Comparison of ENCODE assay signal across 12 cellular contexts in the genomic region with DNA sequence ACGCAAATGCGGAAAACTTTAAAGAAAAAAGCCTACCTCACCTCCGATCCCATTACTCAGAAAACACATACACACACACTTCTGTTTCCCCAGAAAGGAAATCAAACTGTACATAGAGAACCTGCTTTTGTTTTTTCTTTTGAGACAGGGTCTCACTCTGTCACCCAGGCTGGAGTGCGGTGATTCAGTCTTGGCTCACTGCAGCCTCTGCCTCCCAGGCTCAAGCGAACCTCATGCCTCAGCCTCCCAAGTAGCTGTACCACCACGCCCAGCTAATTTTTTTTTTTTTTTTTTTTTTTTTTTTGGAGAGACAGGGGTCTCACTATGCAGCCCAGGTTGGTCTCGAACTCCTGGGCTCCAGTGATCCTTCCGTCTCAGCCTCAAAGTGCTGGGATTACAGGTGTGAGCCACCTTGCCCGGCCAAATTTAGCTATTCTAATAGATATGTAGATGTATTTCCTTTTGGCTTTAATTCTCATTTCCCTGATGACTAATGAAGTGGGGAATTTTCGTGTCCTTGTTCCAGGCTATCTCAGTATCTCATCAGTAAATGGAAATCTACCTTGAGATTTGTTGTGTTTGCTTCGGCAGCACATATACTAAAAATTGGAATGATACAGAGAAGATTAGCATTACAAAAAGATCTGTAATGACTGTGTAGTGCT. TPM values are rescaled to one million over a fixed set of nuclear protein-coding genes. Genes with fewer than 3 reads are reported as not detected.
A peak's percentile ranks its signal among the peaks of the same experiment; 100 is the strongest.
DNase-seq lines count a peak whose midpoint lies in the region; ATAC-seq and TF ChIP-seq lines count a peak whose summit lies in the region.
"Had no signal": no experiment of that assay in that cellular context is flagged by ENCODE, and none has a peak within 500 bp of the region (broad histone marks: within the 10 kb centered on the region; RNA-seq: fewer than 3 reads in every experiment).

No MANE protein-coding gene starts in this region.

- no peaks in the 10 kb centered on the region for H3K27me3 ChIP-seq in CD4-positive, alpha-beta T cell (ENCODE audit: control insufficient read depth, insufficient read depth, low read length)
- no peaks in the 10 kb centered on the region for H3K27me3 ChIP-seq in mesenchymal stem cell (ENCODE audit: control insufficient read depth in 1 of 2, insufficient read depth in 1 of 2, low read length in 2 of 2)
- no peaks in the 10 kb centered on the region for H3K27me3 ChIP-seq in Caco-2 (replicated peaks; ENCODE audit: control insufficient read depth, insufficient read depth, low read length)

- no peaks in the 10 kb centered on the region for H3K36me3 ChIP-seq in mesenchymal stem cell (ENCODE audit: control insufficient read depth in 1 of 2, insufficient read depth in 2 of 2, low read depth in 1 of 2, low read length in 2 of 2)
- no peaks in the 10 kb centered on the region for H3K36me3 ChIP-seq in Caco-2 (ENCODE audit: control insufficient read depth, insufficient read depth, low read length)

- no peak overlapping the region for H2AK5ac ChIP-seq in mesenchymal stem cell (ENCODE audit: low read length, severe bottlenecking)

- intact Hi-C loops in CD4-positive, alpha-beta T cell (cut with DNase I, micrococcal nuclease), result loop anchor here (1.0 to 2.0 kb wide), 4 partner anchors 20 to 36 kb away; no protein-coding TSS in a partner anchor
- intact Hi-C loops in Caco-2 (cut with micrococcal nuclease; ENCODE audit: unreplicated experiment), result no loop called here

- H3K9me3 ChIP-seq in CD4-positive, alpha-beta T cell (ENCODE audit: control insufficient read depth, low read length), result no peaks in the 10 kb centered on the region
- H3K9me3 ChIP-seq in mesenchymal stem cell (ENCODE audit: control insufficient read depth, low read length) (no peaks in the 10 kb centered on the region), Caco-2 (no peaks in the 10 kb centered on the region; the same call in 1 of the 2 replicates)

- no peak overlapping the region for H4K91ac ChIP-seq in mesenchymal stem cell (ENCODE audit: low read length)

- H3K23ac ChIP-seq in mesenchymal stem cell (ENCODE audit: low read length in 2 of 2), result no peak overlapping the region

- no peak for DNase-seq in CD4-positive, alpha-beta T cell
- no peak for DNase-seq in activated naive CD8-positive, alpha-beta T cell treated with anti-CD3 and anti-CD28 coated beads, Interleukin-2, amount 50 U/mL, for 24 hours
- DNase-seq in mesenchymal stem cell, result peak; percentile 44
- no peak for DNase-seq in NCI-H1436 (lab: John Stamatoyannopoulos, UW)
- no peak for DNase-seq in Caco-2
- no peak for DNase-seq in HPDE6-E6E7 (ENCODE audit: extremely low spot score)
- DNase-seq: activated CD4-positive, CD25-positive, alpha-beta regulatory T cell treated with anti-CD3 and anti-CD28 coated beads, Interleukin-2, amount 50 U/mL, for 72 hours; NCI-H2107 had no signal

- H3K14ac ChIP-seq in mesenchymal stem cell (ENCODE audit: low read length in 2 of 2), result no peak overlapping the region

- H3K9ac ChIP-seq in mesenchymal stem cell (ENCODE audit: low read length), result no peak overlapping the region

- H2BK120ac ChIP-seq in mesenchymal stem cell (ENCODE audit: low read depth, low read length), result peak overlapping the region; percentile 82

- CTCF ChIA-PET in CD4-positive, alpha-beta T cell (lab: Charles Lee), result interaction anchor here (0.6 to 2.8 kb wide), 4 partner anchors 25 to 219 kb away, joined by 4 to 14 read pairs (median 6); no protein-coding TSS in a partner anchor
- CTCF ChIA-PET in Caco-2 (lab: Charles Lee), result interaction anchor here (0.7 kb wide), 1 partner anchor 26 kb away, joined by 10 read pairs; the partner anchor contains the start of gene EEIG1

- no peak overlapping the region for H2BK5ac ChIP-seq in mesenchymal stem cell (ENCODE audit: low read depth, low read length, poor library complexity, severe bottlenecking)

- peaks cover 3% of the 10 kb centered on the region for H3K9me3 Mint-ChIP-seq in CD4-positive, alpha-beta T cell
- H3K9me3 Mint-ChIP-seq in IgD-negative memory B cell, result peaks cover 0 to 4% (median 0%) of the 10 kb centered on the region in 3 donors
- peaks cover 4% of the 10 kb centered on the region for H3K9me3 Mint-ChIP-seq in activated naive CD8-positive, alpha-beta T cell treated with anti-CD3 and anti-CD28 coated beads, Interleukin-2, amount 50 U/mL, for 24 hours
- no peaks in the 10 kb centered on the region for H3K9me3 Mint-ChIP-seq in Caco-2 (ENCODE audit: unreplicated experiment)

- H3K36me3 Mint-ChIP-seq in CD4-positive, alpha-beta T cell (ENCODE audit: low read depth), result peaks cover 4% of the 10 kb centered on the region
- H3K36me3 Mint-ChIP-seq in IgD-negative memory B cell (no peaks in the 10 kb centered on the region), Caco-2 (ENCODE audit: insufficient read depth, unreplicated experiment) (peaks cover 9% of the 10 kb centered on the region)
- peaks cover 5% of the 10 kb centered on the region for H3K36me3 Mint-ChIP-seq in activated naive CD8-positive, alpha-beta T cell treated with anti-CD3 and anti-CD28 coated beads, Interleukin-2, amount 50 U/mL, for 24 hours (ENCODE audit: low read depth)
- H3K36me3 Mint-ChIP-seq: brain had no signal

- TF ChIP-seq CTCF in CD4-positive, alpha-beta T cell (IDR thresholded peaks at IDR 0.05), result no peak
- no peak for TF ChIP-seq CTCF in Caco-2 (IDR thresholded peaks at IDR 0.05; ENCODE audit: insufficient read depth in 1 of 2, low read depth in 1 of 2, low read length in 1 of 2, severe bottlenecking in 1 of 2, unreplicated experiment in 1 of 2)

- no peak overlapping the region for H2BK12ac ChIP-seq in mesenchymal stem cell (ENCODE audit: low read length in 2 of 2)

- H4K8ac ChIP-seq in mesenchymal stem cell (ENCODE audit: low read length), result peak overlapping the region; percentile 51

- H3K4me3 Mint-ChIP-seq in CD4-positive, alpha-beta T cell, result peak overlapping the region; percentile 63
- H3K4me3 Mint-ChIP-seq in IgD-negative memory B cell (peak overlapping the region in 1 of 4 donors; percentile 75), Caco-2 (ENCODE audit: unreplicated experiment) (no peak overlapping the region)
- no peak overlapping the region for H3K4me3 Mint-ChIP-seq in activated naive CD8-positive, alpha-beta T cell treated with anti-CD3 and anti-CD28 coated beads, Interleukin-2, amount 50 U/mL, for 24 hours
- H3K4me3 Mint-ChIP-seq: brain had no signal

- POLR2A ChIA-PET in CD4-positive, alpha-beta T cell (lab: Charles Lee), result interaction anchor here (0.6 to 12.6 kb wide), 17 partner anchors 10 to 230 kb away, joined by 3 to 253 read pairs (median 5); partner anchors contain the start of genes EEIG1 and SLC25A25
- POLR2A ChIA-PET in Caco-2 (lab: Charles Lee), result interaction anchor here (0.6 to 0.7 kb wide), 2 partner anchors 15 to 110 kb away, joined by 5 to 12 read pairs; no protein-coding TSS in a partner anchor

- peak overlapping the region in 1 of 2 experiments; percentile 77 for H3K4ac ChIP-seq in mesenchymal stem cell (ENCODE audit: low read depth in 1 of 2, low read length in 2 of 2)

- no peak for ATAC-seq in CD4-positive, alpha-beta T cell (ENCODE audit: poor library complexity)
- ATAC-seq in activated naive CD8-positive, alpha-beta T cell treated with anti-CD3 and anti-CD28 coated beads, Interleukin-2, amount 50 U/mL, for 24 hours, result no peak
- ATAC-seq in GM18907 (IDR thresholded peaks at IDR 0.05; ENCODE audit: unreplicated experiment), result no peak

- peak overlapping the region; percentile 97 for H3K27ac ChIP-seq in CD4-positive, alpha-beta T cell (ENCODE audit: low read depth, low read length)
- H3K27ac ChIP-seq in mesenchymal stem cell (ENCODE audit: low read length, poor library complexity, severe bottlenecking), result no peak overlapping the region

- WGBS in mesenchymal stem cell, result 52% methylated on average over 4 of the region's 11 CpGs

- no TSS peak for BruUV-seq in Caco-2 (replicated peaks; lab: Mats Ljungman, UMichigan)

- H2AFZ ChIP-seq in mesenchymal stem cell (ENCODE audit: low read depth, low read length), result no peak overlapping the region

- H3K27ac Mint-ChIP-seq in CD4-positive, alpha-beta T cell, result peak overlapping the region; percentile 96
- H3K27ac Mint-ChIP-seq in IgD-negative memory B cell, result peak overlapping the region; percentile 40 to 95 (median 86)
- H3K27ac Mint-ChIP-seq in activated naive CD8-positive, alpha-beta T cell treated with anti-CD3 and anti-CD28 coated beads, Interleukin-2, amount 50 U/mL, for 24 hours, result peak overlapping the region; percentile 75
- no peak overlapping the region for H3K27ac Mint-ChIP-seq in Caco-2 (ENCODE audit: unreplicated experiment)
- H3K27ac Mint-ChIP-seq: progenitor cell of endocrine pancreas had no signal

- peaks cover 77% of the 10 kb centered on the region for H3K4me1 Mint-ChIP-seq in CD4-positive, alpha-beta T cell (ENCODE audit: low read depth)
- peaks cover 28 to 46% (median 42%) of the 10 kb centered on the region in 3 donors for H3K4me1 Mint-ChIP-seq in IgD-negative memory B cell
- peaks cover 45% of the 10 kb centered on the region for H3K4me1 Mint-ChIP-seq in activated naive CD8-positive, alpha-beta T cell treated with anti-CD3 and anti-CD28 coated beads, Interleukin-2, amount 50 U/mL, for 24 hours
- H3K4me1 Mint-ChIP-seq in Caco-2 (ENCODE audit: low read depth, unreplicated experiment), result no peaks in the 10 kb centered on the region

- H3K4me2 ChIP-seq in mesenchymal stem cell (ENCODE audit: low read length, poor library complexity, severe bottlenecking), result no peak overlapping the region

- H2BK15ac ChIP-seq in mesenchymal stem cell (ENCODE audit: low read depth, poor library complexity, severe bottlenecking), result no peak overlapping the region

- peak overlapping the region in 1 of 2 experiments; percentile 59 for H3K18ac ChIP-seq in mesenchymal stem cell (ENCODE audit: low read depth in 1 of 2, low read length in 2 of 2)

- H3K4me1 ChIP-seq in mesenchymal stem cell (ENCODE audit: control insufficient read depth, insufficient read depth, low read depth, low read length) (peaks cover 22% of the 10 kb centered on the region), Caco-2 (peaks cover 6% of the 10 kb centered on the region)

- no peak overlapping the region for H3K4me3 ChIP-seq in mesenchymal stem cell (ENCODE audit: insufficient read depth in 1 of 2, low read depth in 1 of 2, low read length in 2 of 2)
- H3K4me3 ChIP-seq in Caco-2 (ENCODE audit: low read depth, low read length), result no peak overlapping the region

- H3K79me1 ChIP-seq in mesenchymal stem cell (replicated peaks; ENCODE audit: low read length, poor library complexity, severe bottlenecking), result no peaks in the 10 kb centered on the region

- no peaks in the 10 kb centered on the region for H3K27me3 Mint-ChIP-seq in CD4-positive, alpha-beta T cell
- peaks cover 3% of the 10 kb centered on the region for H3K27me3 Mint-ChIP-seq in IgD-negative memory B cell
- H3K27me3 Mint-ChIP-seq in activated naive CD8-positive, alpha-beta T cell treated with anti-CD3 and anti-CD28 coated beads, Interleukin-2, amount 50 U/mL, for 24 hours, result no peaks in the 10 kb centered on the region
- H3K27me3 Mint-ChIP-seq in Caco-2 (ENCODE audit: insufficient read depth, unreplicated experiment), result no peaks in the 10 kb centered on the region
- H3K27me3 Mint-ChIP-seq: progenitor cell of endocrine pancreas had no signal

RNA-seq across cellular contexts. Expression of gene EEIG1, which starts 25.7 kb away (rescaled TPM):
- 100 to 1,000 TPM; 440 to 463 TPM for total RNA-seq in CD4-positive, alpha-beta T cell
- 90.5 TPM for polyA plus RNA-seq in IgD-negative memory B cell
- 44.3 TPM for polyA plus RNA-seq in mesenchymal stem cell (2013, experiment 1 of 2)
- 42.9 TPM for polyA plus RNA-seq in mesenchymal stem cell (2013, experiment 2 of 2)
- 44.1 and 47.1 TPM in 2 replicates for total RNA-seq in Caco-2 (2022)
